In the genomic region with DNA sequence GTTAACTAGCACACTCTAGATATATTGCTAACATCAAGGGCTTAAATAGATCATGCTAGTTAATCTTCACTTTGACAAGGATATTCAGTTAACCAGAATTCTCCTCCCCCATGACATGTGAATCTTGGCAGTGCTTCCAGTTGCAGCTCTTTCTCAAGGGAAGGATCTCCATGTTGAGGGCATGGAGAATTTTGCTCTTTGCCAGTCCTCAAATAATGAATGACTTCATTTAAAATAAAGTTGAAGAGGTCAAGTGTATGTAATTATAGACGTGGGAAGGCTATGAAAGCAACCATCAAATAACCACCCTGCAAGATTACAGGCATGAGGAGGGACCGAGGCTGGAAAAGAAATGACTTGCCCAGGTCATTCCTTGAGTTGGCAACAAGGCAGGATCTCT, we compare ENCODE assay signal across 24 cellular contexts.
"Had no signal": no experiment of that assay in that cellular context is flagged by ENCODE, and none has a peak within 500 bp of the region (broad histone marks: within the 10 kb centered on the region; RNA-seq: fewer than 3 reads in every experiment).

No MANE protein-coding gene starts in this region.

- H3K9me3 ChIP-seq: left ventricle myocardium inferior, mucosa of descending colon, pancreas, psoas muscle, right lobe of liver, stomach, testis, thyroid gland, transverse colon, upper lobe of left lung, vagina had no signal

- H3K4me1 ChIP-seq: pancreas, psoas muscle, testis, thyroid gland, vagina had no signal

- H3K27ac ChIP-seq: hepatocyte, pancreas, psoas muscle, right lobe of liver, skin epidermis, stomach, testis, thyroid gland, transverse colon, upper lobe of left lung, vagina had no signal

- H3K27me3 ChIP-seq: hepatocyte, pancreas, right lobe of liver, stomach, testis, thyroid gland, transverse colon, upper lobe of left lung, vagina had no signal

- H3K4me3 ChIP-seq: hepatocyte, left ventricle myocardium inferior, lung, mucosa of descending colon, pancreas, psoas muscle, right lobe of liver, skin epidermis, stomach, testis, thyroid gland, transverse colon, upper lobe of left lung, vagina had no signal

- DNase-seq: islet precursor cell; left ventricle myocardium inferior; mesendoderm; mucosa of descending colon; naive thymus-derived CD8-positive, alpha-beta T cell; nucleus accumbens; pancreas; psoas muscle; right lobe of liver; stimulated activated CD4-positive, alpha-beta T cell treated with anti-CD3 and anti-CD28 coated beads, Interleukin-12 subunit alpha, Interleukin-12 subunit beta, amount 100 ng/mL, for 4 hours; stimulated activated CD4-positive, alpha-beta T cell treated with anti-CD3 and anti-CD28 coated beads, Interleukin-15, amount 100 ng/mL, for 24 hours; stimulated activated CD4-positive, alpha-beta T cell treated with anti-CD3 and anti-CD28 coated beads, Interleukin-2, amount 100 ng/mL, for 24 hours; stimulated activated CD4-positive, alpha-beta T cell treated with anti-CD3 and anti-CD28 coated beads, Interleukin-4, amount 100 ng/mL, for 1 hour; stimulated activated naive B cell treated with anti-CD40 and anti-IgM and Interleukin-4, amounts not matched to agents 10 μg/mL and 1 μg/mL and 100 μg/mL, for 72 hours; stimulated activated naive CD8-positive, alpha-beta T cell treated with anti-CD3 and anti-CD28 coated beads, Interleukin-15, Interleukin-2, amounts not matched to agents 100 U/mL and 50 U/mL, for 24 hours; stomach; testis; thyroid gland; transverse colon; upper lobe of left lung had no signal

- ATAC-seq: mucosa of descending colon; naive thymus-derived CD8-positive, alpha-beta T cell; pancreas; psoas muscle; right lobe of liver; stimulated activated naive B cell treated with anti-CD40 and anti-IgM and Interleukin-4, amounts not matched to agents 10 μg/mL and 1 μg/mL and 100 μg/mL, for 72 hours; stimulated activated naive CD8-positive, alpha-beta T cell treated with anti-CD3 and anti-CD28 coated beads, Interleukin-15, Interleukin-2, amounts not matched to agents 100 U/mL and 50 U/mL, for 24 hours had no signal
